In the genomic region with DNA sequence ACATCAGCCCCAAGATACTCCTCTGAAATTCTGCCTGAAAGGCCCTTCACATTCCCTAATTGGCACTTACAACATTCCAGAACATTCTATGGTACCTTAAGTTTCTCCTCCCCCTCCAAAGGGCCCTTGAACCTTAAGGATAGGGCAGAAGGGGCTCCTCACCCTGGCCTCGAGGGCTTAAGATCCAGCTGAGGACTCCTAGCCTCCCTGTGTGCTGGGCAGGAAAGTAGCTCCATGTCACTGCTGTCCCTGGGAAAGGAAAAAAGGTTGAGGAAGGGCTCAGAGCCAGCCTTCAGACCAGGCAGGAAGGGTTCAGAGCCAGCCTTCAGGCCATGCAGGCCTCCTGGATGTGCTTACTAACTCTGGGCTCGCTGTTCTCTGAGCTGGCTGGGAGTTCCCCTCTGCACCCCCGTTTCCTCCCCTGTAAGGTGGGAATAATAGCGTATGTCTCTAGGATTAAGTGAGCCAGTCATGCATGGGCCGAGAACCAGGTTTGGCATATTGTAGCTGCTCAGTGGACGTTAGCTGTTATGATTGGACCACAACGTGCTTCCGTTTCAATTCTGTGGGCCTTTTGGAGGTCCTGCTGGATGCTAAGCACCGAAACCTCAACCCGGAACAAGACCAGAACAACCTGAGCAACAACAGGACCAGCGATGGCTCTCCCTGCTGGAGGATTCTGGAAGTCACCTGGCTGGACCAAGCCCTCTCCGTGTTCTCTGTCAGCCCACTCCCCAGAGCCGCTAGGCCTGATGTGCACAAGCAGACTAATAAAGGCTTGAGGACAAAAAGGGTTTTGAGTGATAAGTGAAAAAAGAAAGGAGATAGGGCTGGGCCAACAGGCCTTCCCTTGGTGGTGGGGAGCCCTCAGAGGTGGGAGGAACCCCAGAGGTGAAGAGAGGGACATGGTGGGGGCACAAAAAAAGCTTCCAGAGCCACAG, we compare ENCODE assay signal across 8 cellular contexts. TPM values are rescaled to one million over a fixed set of nuclear protein-coding genes. Genes with fewer than 3 reads are reported as not detected.
A peak's percentile ranks its signal among the peaks of the same experiment; 100 is the strongest.
DNase-seq lines count a peak whose midpoint lies in the region; ATAC-seq, FAIRE-seq and TF ChIP-seq lines count a peak whose summit lies in the region.

No MANE protein-coding gene starts in this region.

- peak overlapping the region; percentile 16; the same call in 1 of the 2 replicates for H3K27ac ChIP-seq in HUES6 (ENCODE audit: low read depth, low read length)
- no peak overlapping the region for H3K27ac ChIP-seq in H1 (ENCODE audit: low read depth, low read length)
- peak overlapping the region; percentile 48 to 81 for H3K27ac ChIP-seq in thoracic aorta
- H3K27ac ChIP-seq in aorta (ENCODE audit: low read depth in 1 of 2, low read length in 2 of 2), result no peak overlapping the region

- peaks cover 0 to 7% of the 10 kb centered on the region in 2 experiments for H4K20me1 ChIP-seq in H1 (replicated peaks in 1 of 2; ENCODE audit: control insufficient read depth in 1 of 2, insufficient read depth in 2 of 2, low read length in 2 of 2)

- peak; percentile 71 for FAIRE-seq in H1 (lab: Jason Lieb, UNC)

- H3K9ac ChIP-seq in HUES6 (ENCODE audit: low read length) (peak overlapping the region; percentile 34), H1 (replicated peaks in 1 of 4; ENCODE audit: extremely low read depth in 1 of 4, low read depth in 3 of 4, low read length in 3 of 4) (no peak overlapping the region)

- 71% methylated on average over 13 of the region's 13 CpGs; no CpG with 5 or more reads in 1 of the 2 experiments for WGBS in H1 (ENCODE audit: extremely low coverage in 1 of 2, insufficient coverage in 1 of 2, insufficient read length in 1 of 2, insufficient replicate concordance in 2 of 2, low coverage in 1 of 2, low lambda C conversion rate in 2 of 2, missing lambda C conversion rate in 1 of 2), 2 experiments
- 70 to 75% methylated on average over 13 of the region's 13 CpGs for WGBS in aorta, 2 donors

- H3K4me1 ChIP-seq in HUES6 (ENCODE audit: control insufficient read depth, insufficient read depth, low read length) (peaks cover 37% of the 10 kb centered on the region), H1 (replicated peaks in 1 of 4; ENCODE audit: control insufficient read depth in 3 of 4, insufficient read depth in 4 of 4, low read length in 3 of 4) (peaks cover 3 to 37% (median 20%) of the 10 kb centered on the region in 4 experiments), thoracic aorta (ENCODE audit: control insufficient read depth in 1 of 2, low read depth in 2 of 2) (peaks cover 11 to 47% of the 10 kb centered on the region in 2 donors), aorta (ENCODE audit: control insufficient read depth in 1 of 2, insufficient read depth in 2 of 2, low read length in 2 of 2) (no peaks in the 10 kb centered on the region)

- H3K79me1 ChIP-seq in H1 (ENCODE audit: low read depth, low read length), result peaks cover 8% of the 10 kb centered on the region

- H2BK120ac ChIP-seq in H1 (replicated peaks; ENCODE audit: low read depth, low read length), result peak overlapping the region; percentile 16

- CTCF ChIA-PET in H1 (lab: Charles Lee; ENCODE audit: partially characterized antibody), result interaction anchor here (0.6 to 29.5 kb wide), 36 partner anchors 8 to 361 kb away, joined by 3 to 617 read pairs (median 4); partner anchors contain the start of gene NCL

- peaks cover 3% of the 10 kb centered on the region; the same call in 1 of the 2 replicates for H3K23me2 ChIP-seq in H1 (ENCODE audit: low read depth, low read length)

- POLR2A ChIA-PET in H1 (lab: Charles Lee; ENCODE audit: partially characterized antibody), result interaction anchor here (1.1 to 3.1 kb wide), 8 partner anchors 16 to 98 kb away, joined by 3 to 15 read pairs (median 10); partner anchors contain the start of gene NCL

- peak overlapping the region; percentile 12 for H4K5ac ChIP-seq in H1 (ENCODE audit: insufficient read length, low read depth, low read length)

- H2BK5ac ChIP-seq in H1 (ENCODE audit: low read depth, low read length), result peak overlapping the region; percentile 89; the same call in 1 of the 2 replicates

- TF ChIP-seq POLR2A in H1 (IDR thresholded peaks at IDR 0.05; ENCODE audit: control extremely low read depth in 1 of 2, low read depth in 2 of 2, low read length in 2 of 2), result no peak

- H3K9me3 ChIP-seq in HUES6 (ENCODE audit: control insufficient read depth, insufficient read depth, low read depth, low read length), result no peaks in the 10 kb centered on the region
- no peaks in the 10 kb centered on the region for H3K9me3 ChIP-seq in H1 (ENCODE audit: insufficient read depth in 2 of 2, low read depth in 1 of 2, low read length in 1 of 2)
- H3K9me3 ChIP-seq in thoracic aorta, result no peaks in the 10 kb centered on the region
- H3K9me3 ChIP-seq in aorta (ENCODE audit: control insufficient read depth, low read length), result no peaks in the 10 kb centered on the region

- H3K18ac ChIP-seq in H1 (ENCODE audit: extremely low read depth, low read length), result peak overlapping the region; percentile 86

- peak; percentile 58 to 75 for TF ChIP-seq RAD21 in H1 (IDR thresholded peaks at IDR 0.05 in 1 of 2, conservative IDR thresholded peaks at IDR 0.05 in 1 of 2; ENCODE audit: low read depth in 2 of 2, low read length in 2 of 2)

- H3K14ac ChIP-seq in H1 (ENCODE audit: insufficient read length), result no peak overlapping the region

- DNase-seq in NCI-H82 (lab: John Stamatoyannopoulos, UW) (peak; percentile 39), NCI-H82 treated with DMSO at 0.1 percent for 48 hours (lab: John Stamatoyannopoulos, UW; ENCODE audit: unreplicated experiment) (no peak), H1 (ENCODE audit: low read depth in 1 of 2, low spot score in 2 of 2) (peak in 1 of 2 experiments; percentile 78), thoracic aorta (ENCODE audit: low spot score) (no peak), NCI-H187 (lab: John Stamatoyannopoulos, UW) (no peak), aorta (no peak)

- peak overlapping the region; percentile 51 for H3K56ac ChIP-seq in H1 (replicated peaks; ENCODE audit: insufficient read length, low read depth, low read length)

- H3K79me2 ChIP-seq in H1 (ENCODE audit: control insufficient read depth in 1 of 2, insufficient read depth in 2 of 2, low read length in 2 of 2), result peaks cover 0 to 29% of the 10 kb centered on the region in 2 experiments; a peak in 2 of 4 replicates

- ATAC-seq in GM21528 (IDR thresholded peaks at IDR 0.05; ENCODE audit: low FRiP score, unreplicated experiment), result peak; percentile 45
- ATAC-seq in thoracic aorta (ENCODE audit: insufficient number of reproducible peaks, low FRiP score, low read depth), result no peak
- no peak for ATAC-seq in aorta (ENCODE audit: low FRiP score)

- 0 out of 2 replicates have a peak overlapping the region, but pooled peaks have one; percentile 91 for H2AK5ac ChIP-seq in H1 (ENCODE audit: low read depth, low read length)

- H4K91ac ChIP-seq in H1 (replicated peaks; ENCODE audit: insufficient read length, low read length), result peak overlapping the region; percentile 20

- peak overlapping the region; percentile 66; the same call in 1 of the 2 replicates for H2AFZ ChIP-seq in H1 (ENCODE audit: low read length)

- peak overlapping the region; percentile 93; the same call in 1 of the 2 replicates for H2BK15ac ChIP-seq in H1 (ENCODE audit: low read length)

- H2BK20ac ChIP-seq in H1 (ENCODE audit: low read length), result peak overlapping the region; percentile 97

- TF ChIP-seq CTCF in H1 (IDR thresholded peaks at IDR 0.05; ENCODE audit: control extremely low read depth in 1 of 3, insufficient read depth in 1 of 3, low read depth in 1 of 3, low read length in 3 of 3) (peak in 2 of 3 experiments; percentile 67 to 78; a peak in 3 of 4 replicates), thoracic aorta (IDR thresholded peaks at IDR 0.05) (peak; percentile 23)

- no peak for TF ChIP-seq EP300 in H1 (IDR thresholded peaks at IDR 0.05; ENCODE audit: borderline replicate concordance in 1 of 2, low read depth in 2 of 2, low read length in 2 of 2)

- peak overlapping the region; percentile 99 for H2BK12ac ChIP-seq in H1 (ENCODE audit: low read depth, low read length)

- H3K4ac ChIP-seq in H1 (replicated peaks; ENCODE audit: insufficient read length, low read depth, low read length), result peak overlapping the region; percentile 34

- H3K4me2 ChIP-seq in H1 (ENCODE audit: insufficient read depth in 1 of 2, low read depth in 2 of 2, low read length in 2 of 2), result peak overlapping the region; percentile 64 to 74

- H3K23ac ChIP-seq in H1 (ENCODE audit: insufficient read length), result no peak overlapping the region

- H3K27me3 ChIP-seq in HUES6 (ENCODE audit: control insufficient read depth, insufficient read depth, low read length) (peaks cover 4% of the 10 kb centered on the region; the same call in 1 of the 2 replicates), H1 (replicated peaks in 1 of 4; ENCODE audit: control insufficient read depth in 3 of 4, extremely low read depth in 1 of 4, insufficient read depth in 3 of 4, low read length in 3 of 4) (no peaks in the 10 kb centered on the region), thoracic aorta (replicated peaks; ENCODE audit: insufficient read depth) (no peaks in the 10 kb centered on the region), aorta (ENCODE audit: control insufficient read depth in 1 of 2, insufficient read depth in 2 of 2, low read length in 1 of 2) (no peaks in the 10 kb centered on the region)

- H4K8ac ChIP-seq in H1 (ENCODE audit: extremely low read depth, insufficient read depth, low read length), result no peak overlapping the region

- peak overlapping the region; percentile 43 for H3K4me3 ChIP-seq in HUES6 (ENCODE audit: low read depth, low read length)
- peak overlapping the region in 2 of 4 experiments; percentile 46 to 74; a peak in 5 of 8 replicates for H3K4me3 ChIP-seq in H1 (ENCODE audit: extremely low read depth in 1 of 4, insufficient read depth in 2 of 4, low read depth in 3 of 4, low read length in 4 of 4)
- H3K4me3 ChIP-seq in thoracic aorta, result peak overlapping the region; percentile 73
- H3K4me3 ChIP-seq in aorta (ENCODE audit: low read length in 2 of 2), result no peak overlapping the region

- intact Hi-C loops in aorta (cut with DNase I), result no loop called here

- peaks cover 22% of the 10 kb centered on the region for H3K36me3 ChIP-seq in HUES6 (ENCODE audit: control insufficient read depth, insufficient read depth, low read length)
- peaks cover 0 to 18% (median 10%) of the 10 kb centered on the region in 4 experiments; a peak in 4 of 8 replicates for H3K36me3 ChIP-seq in H1 (ENCODE audit: control insufficient read depth in 2 of 4, insufficient read depth in 4 of 4, low read length in 3 of 4)
- H3K36me3 ChIP-seq in thoracic aorta, result peaks cover 10% of the 10 kb centered on the region
- no peaks in the 10 kb centered on the region for H3K36me3 ChIP-seq in aorta (ENCODE audit: control insufficient read depth in 1 of 2, insufficient read depth in 2 of 2, low read length in 1 of 2)

RNA-seq across cellular contexts. Expression of gene B3GNT7, which starts 1.0 kb away (rescaled TPM):
- 72.5 and 73.1 TPM in 2 replicates for total RNA-seq in H1 (2021; fragmentation: NEBNext Ultra II Directional; extraction: Animal tissue kit (Norgen Biotek cat#: 25700))
- polyA plus RNA-seq in H1 (2011; rRNA removed) (26.4 and 27.7 TPM in 2 replicates), aorta (1 to 10 TPM in 1 of 2 donors, under 1 TPM in 1; 0.56 to 3.5 TPM)
- polyA plus RNA-seq in H1 (2011; cell fraction: cytosol; rRNA removed), result 15.1 TPM
- polyA plus RNA-seq in H1 (2011; cell fraction: nucleus; rRNA removed), result 33.9 TPM
- 54.0 to 78.2 TPM (median 68.9 TPM) in 4 replicates for polyA plus RNA-seq in H1 (2012, experiment 1 of 2)
- polyA plus RNA-seq in H1 (2012, experiment 2 of 2), result 70.7 TPM
- polyA plus RNA-seq in H1 (2013, experiment 1 of 2), result 150 TPM
- polyA plus RNA-seq in H1 (2013, experiment 2 of 2), result 144 TPM
- polyA minus RNA-seq in H1 (2011; rRNA and poly(A)+ RNA removed), result 19.3 and 21.6 TPM in 2 replicates
- polyA minus RNA-seq in H1 (2011; cell fraction: cytosol; rRNA and poly(A)+ RNA removed), result 41.2 TPM
- 19.9 TPM for polyA minus RNA-seq in H1 (2011; cell fraction: nucleus; rRNA and poly(A)+ RNA removed)
- total RNA-seq in thoracic aorta (10 to 100 TPM; 11.4 to 17.5 TPM), aorta (1 to 10 TPM; 4.0 to 6.7 TPM)

Comparison
In these comparisons a context has a peak if more than half of its experiments do, and no peak if none do; other contexts are left out.
1. H3K27ac ChIP-seq: peak in HUES6 (single experiment) and thoracic aorta (2 of 2); none in H1 (single experiment) and aorta (0 of 2).
2. H3K4me3 ChIP-seq: peak in HUES6 (single experiment) and thoracic aorta (single experiment); none in aorta (0 of 2).